27 cellular contexts compared by ENCODE assay signal in genomic region chr1:53763911-53764310, GRCh38. TPM values are rescaled to one million over a fixed set of nuclear protein-coding genes. Genes with fewer than 3 reads are reported as not detected.
DNase-seq lines count a peak whose midpoint lies in the region; ATAC-seq and TF ChIP-seq lines count a peak whose summit lies in the region.
"Had no signal": no experiment of that assay in that cellular context is flagged by ENCODE, and none has a peak within 500 bp of the region (broad histone marks: within the 10 kb centered on the region; RNA-seq: fewer than 3 reads in every experiment).

No MANE protein-coding gene starts in this region.

- no peak overlapping the region for H3K4me3 ChIP-seq in breast epithelium
- H3K4me3 ChIP-seq in epithelial cell of esophagus (ENCODE audit: low read length), result no peak overlapping the region
- H3K4me3 ChIP-seq in testis, result no peak overlapping the region
- H3K4me3 ChIP-seq: A549, GM23248, Peyer's patch had no signal

- no peaks in the 10 kb centered on the region for H3K9me3 ChIP-seq in breast epithelium
- no peaks in the 10 kb centered on the region for H3K9me3 ChIP-seq in testis
- H3K9me3 ChIP-seq: A549, Caco-2, Peyer's patch, SK-N-SH had no signal

- no TSS peak for BruUV-seq in MCF 10A (replicated peaks; lab: Mats Ljungman, UMichigan)

- POLR2A ChIA-PET in MCF 10A (lab: Yijun Ruan, JAX), result interaction anchor here (0.6 kb wide), 1 partner anchor 15 kb away, joined by 3 read pairs; no protein-coding TSS in a partner anchor
- POLR2A ChIA-PET in RWPE1 (lab: Yijun Ruan, JAX; ENCODE audit: low non-redundant PET), result no interaction called here

- no peak for ATAC-seq in natural killer cell
- ATAC-seq: A549; CD8-positive, alpha-beta T cell had no signal

- H3K27ac ChIP-seq in breast epithelium, result no peak overlapping the region
- no peak overlapping the region for H3K27ac ChIP-seq in RWPE1
- H3K27ac ChIP-seq in testis, result no peak overlapping the region
- H3K27ac ChIP-seq: A549, C4-2B, GM23248, HL-60, KMS-11, Peyer's patch had no signal

- H3K36me3 ChIP-seq in breast epithelium (no peaks in the 10 kb centered on the region), testis (ENCODE audit: low read depth, missing control alignments) (no peaks in the 10 kb centered on the region)
- H3K36me3 ChIP-seq: Peyer's patch had no signal

- H3K4me1 ChIP-seq in breast epithelium, result no peaks in the 10 kb centered on the region
- H3K4me1 ChIP-seq in testis, result no peaks in the 10 kb centered on the region
- H3K4me1 ChIP-seq: A549, Caco-2, Peyer's patch had no signal

- H3K36me3 Mint-ChIP-seq in MCF 10A (ENCODE audit: insufficient read depth, unreplicated experiment), result peaks cover 10% of the 10 kb centered on the region
- no peaks in the 10 kb centered on the region for H3K36me3 Mint-ChIP-seq in natural killer cell

- CTCF ChIA-PET in MCF 10A (lab: Yijun Ruan, JAX) (interaction anchor here (0.5 to 2.8 kb wide), 7 partner anchors 8 to 1078 kb away, joined by 3 to 12 read pairs (median 3); no protein-coding TSS in a partner anchor), RWPE1 (lab: Yijun Ruan, JAX) (no interaction called here)

- peak; percentile 11 for DNase-seq in MCF 10A (ENCODE audit: unreplicated experiment)
- DNase-seq in breast epithelium (ENCODE audit: low spot score in 2 of 2), result no peak
- peak; percentile 84 for DNase-seq in epithelial cell of esophagus (ENCODE audit: low read depth)
- DNase-seq in natural killer cell, result no peak
- no peak for DNase-seq in inferior parietal cortex (ENCODE audit: extremely low spot score)
- DNase-seq in RWPE1 (ENCODE audit: low spot score), result no peak
- no peak for DNase-seq in testis
- DNase-seq: Caco-2; CD8-positive, alpha-beta T cell; GM23248; H9; NCI-H1048; NCI-H1417; NCI-H1694 treated with DMSO at 0.1 percent for 48 hours; NCI-H2081 treated with DMSO at 0.1 percent for 48 hours; NCI-H2171; NCI-H226; NCI-H510A; NCI-H69; Peyer's patch; SK-N-SH had no signal

- H3K4me3 Mint-ChIP-seq in MCF 10A (ENCODE audit: unreplicated experiment) (no peak overlapping the region), natural killer cell (no peak overlapping the region)
- H3K4me3 Mint-ChIP-seq: CD8-positive, alpha-beta T cell; H9 had no signal

- H3K27me3 ChIP-seq in breast epithelium (no peaks in the 10 kb centered on the region), testis (no peaks in the 10 kb centered on the region)
- H3K27me3 ChIP-seq: Peyer's patch had no signal

- H3K9me3 Mint-ChIP-seq in MCF 10A (ENCODE audit: unreplicated experiment) (no peaks in the 10 kb centered on the region), natural killer cell (no peaks in the 10 kb centered on the region)

- TF ChIP-seq CTCF in MCF 10A (IDR thresholded peaks at IDR 0.05; ENCODE audit: unreplicated experiment) (no peak), breast epithelium (IDR thresholded peaks at IDR 0.05) (no peak), epithelial cell of esophagus (IDR thresholded peaks at IDR 0.05; ENCODE audit: insufficient read depth, low read depth, low read length, missing control alignments) (no peak), natural killer cell (IDR thresholded peaks at IDR 0.05) (no peak), RWPE1 (conservative IDR thresholded peaks at IDR 0.05; ENCODE audit: low read depth) (no peak), testis (IDR thresholded peaks at IDR 0.05) (no peak)

- 89 to 96% methylated on average over 2 of the region's 2 CpGs for WGBS in testis, 2 donors

- intact Hi-C loops in MCF 10A (cut with micrococcal nuclease), result no loop called here
- intact Hi-C loops in breast epithelium (cut with DNase I; ENCODE audit: low total_unique reads), result no loop called here
- intact Hi-C loops in natural killer cell (cut with micrococcal nuclease), result no loop called here
- intact Hi-C loops in testis (cut with DNase I; ENCODE audit: low total_unique reads), result no loop called here

- H3K27me3 Mint-ChIP-seq in MCF 10A (ENCODE audit: insufficient read depth, unreplicated experiment) (no peaks in the 10 kb centered on the region), natural killer cell (ENCODE audit: low read depth in 2 of 2) (no peaks in the 10 kb centered on the region)
- H3K27me3 Mint-ChIP-seq: IgD-negative memory B cell had no signal

- TF ChIP-seq POLR2A in breast epithelium (IDR thresholded peaks at IDR 0.05) (no peak), testis (IDR thresholded peaks at IDR 0.05) (no peak)

- H3K4me1 Mint-ChIP-seq in MCF 10A (ENCODE audit: insufficient read depth, unreplicated experiment) (no peaks in the 10 kb centered on the region), natural killer cell (peaks cover 22 to 25% of the 10 kb centered on the region in 2 donors)
- H3K4me1 Mint-ChIP-seq: H9 had no signal

- H3K27ac Mint-ChIP-seq in MCF 10A (ENCODE audit: low read depth, unreplicated experiment) (peak overlapping the region; percentile 44), natural killer cell (peak overlapping the region; percentile 65 to 90)
- H3K27ac Mint-ChIP-seq: CD8-positive, alpha-beta T cell; IgD-negative memory B cell had no signal

RNA-seq across cellular contexts. Expression of gene GLIS1, which starts 24.9 kb away (rescaled TPM):
- 0.93 and 1.4 TPM in 2 replicates for total RNA-seq in MCF 10A (2022)
- total RNA-seq in breast epithelium, result 1 to 10 TPM in 1 of 3 donors, under 1 TPM in 2; 0.16 to 2.0 (median 0.59) TPM
- not detected for total RNA-seq in natural killer cell
- 1 to 10 TPM; 3.8 to 6.1 TPM for total RNA-seq in testis
- 2.9 TPM for polyA plus RNA-seq in testis (ENCODE audit: insufficient read depth, low read depth, low replicate concordance)
- total RNA-seq: Caco-2; CD8-positive, alpha-beta T cell; OCI-LY7 had no signal
- polyA plus RNA-seq: IgD-negative memory B cell had no signal

Comparison
In these comparisons a context has a peak if more than half of its experiments do, and no peak if none do; other contexts are left out.
1. DNase-seq: peak in MCF 10A (single experiment) and epithelial cell of esophagus (single experiment); none in breast epithelium (0 of 2), natural killer cell (single experiment), inferior parietal cortex (single experiment), RWPE1 (single experiment) and testis (single experiment).